ENCODE assay signal across 8 cellular contexts in the genomic region with DNA sequence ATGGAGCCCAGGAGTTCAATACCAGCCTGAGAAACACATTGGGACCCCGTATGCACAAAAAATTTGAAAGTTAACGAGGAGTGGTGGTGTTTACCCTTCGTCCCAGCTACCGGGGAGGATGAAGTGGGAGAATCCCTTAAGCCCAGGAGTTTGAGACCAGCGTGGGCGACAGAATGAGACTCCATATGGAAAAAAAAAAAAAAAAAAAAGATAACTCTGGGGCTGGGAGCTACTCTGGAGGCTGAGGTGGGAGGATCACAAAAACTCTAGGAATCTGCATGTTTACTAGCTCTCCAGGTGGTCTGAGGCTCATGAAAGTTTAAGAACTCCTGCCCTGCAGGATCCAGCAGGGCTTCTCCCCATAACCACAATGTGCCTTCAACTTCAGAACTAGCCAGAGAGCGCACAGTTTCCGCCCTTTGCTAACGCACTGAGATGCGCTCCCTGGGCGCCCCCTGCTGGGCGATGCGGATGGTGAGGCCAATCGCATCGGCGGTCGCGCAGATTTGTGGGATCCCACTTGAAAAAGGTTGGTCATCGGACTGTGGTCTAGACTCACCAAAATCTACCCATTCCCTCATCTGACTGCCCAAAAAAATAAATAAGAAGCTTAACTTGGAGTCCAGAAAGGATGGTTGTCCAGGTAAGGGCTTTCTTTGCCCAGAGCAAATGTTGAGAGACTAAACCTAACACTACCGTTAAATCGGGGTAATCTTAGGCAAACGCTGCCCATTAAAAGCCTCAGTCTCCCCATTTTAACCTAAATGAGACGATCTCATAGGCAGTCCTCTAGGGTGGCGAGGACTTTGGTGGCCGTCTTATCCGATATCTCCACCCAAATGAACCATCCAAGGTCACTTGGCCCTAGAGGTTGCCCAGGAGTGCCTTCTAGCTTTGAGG. TPM values are rescaled to one million over a fixed set of nuclear protein-coding genes. Genes with fewer than 3 reads are reported as not detected.
A peak's percentile ranks its signal among the peaks of the same experiment; 100 is the strongest.
DNase-seq lines count a peak whose midpoint lies in the region; ATAC-seq and TF ChIP-seq lines count a peak whose summit lies in the region.

No MANE protein-coding gene starts in this region.

- intact Hi-C loops in lower lobe of right lung (cut with DNase I) = no loop called here

- H3K9me3 ChIP-seq in lower lobe of right lung = no peaks in the 10 kb centered on the region

- H3K4me1 ChIP-seq in lower lobe of right lung = peaks cover 19% of the 10 kb centered on the region

- H3K27me3 ChIP-seq in lower lobe of right lung (ENCODE audit: low read depth) = peaks cover 55% of the 10 kb centered on the region

- ATAC-seq in GM21825 (IDR thresholded peaks at IDR 0.05; ENCODE audit: unreplicated experiment) (peak; percentile 66), lower lobe of right lung (peak; percentile 86 to 88), HG03432 (IDR thresholded peaks at IDR 0.05; ENCODE audit: unreplicated experiment) (no peak)

- TF ChIP-seq CTCF in AG09319 (IDR thresholded peaks at IDR 0.05; ENCODE audit: low read depth, low read length) = peak; percentile 97
- TF ChIP-seq CTCF in lower lobe of right lung (IDR thresholded peaks at IDR 0.05) = peak; percentile 95

- DNase-seq in AG09319 (ENCODE audit: extremely low read depth, low read depth) = no peak
- peak; percentile 12 for DNase-seq in NCI-H526 treated with DMSO at 0.1 percent for 48 hours (lab: John Stamatoyannopoulos, UW)
- DNase-seq in activated CD4-positive, alpha-beta T cell treated with anti-CD3 and anti-CD28 coated beads, Interleukin-2, amount 50 U/mL, for 4 hours = peak; percentile 80 to 83
- peak; percentile 52 to 70 for DNase-seq in dermis microvascular lymphatic vessel endothelial cell (ENCODE audit: low read depth in 2 of 2)
- DNase-seq in lower lobe of right lung = peak; percentile 91
- peak; percentile 78 for DNase-seq in stimulated activated CD8-positive, alpha-beta memory T cell treated with anti-CD3 and anti-CD28 coated beads, Interleukin-15, amount 100 ng/mL, for 24 hours (ENCODE audit: low read depth)

- H3K4me3 ChIP-seq in lower lobe of right lung = no peak overlapping the region

- H3K36me3 ChIP-seq in lower lobe of right lung = no peaks in the 10 kb centered on the region

- H3K27ac ChIP-seq in lower lobe of right lung = no peak overlapping the region

RNA-seq across cellular contexts. Expression of gene ZNF683, which starts 8.8 kb away (rescaled TPM):
- total RNA-seq in dermis microvascular lymphatic vessel endothelial cell (not detected in 2 replicates), lower lobe of right lung (1.2 TPM)

RNA-seq across cellular contexts. Expression of gene CRYBG2, which starts 9.9 kb away (rescaled TPM):
- 0.25 and 0.51 TPM in 2 replicates for total RNA-seq in dermis microvascular lymphatic vessel endothelial cell
- 2.1 TPM for total RNA-seq in lower lobe of right lung

RNA-seq across cellular contexts. Expression of gene CD52, which starts 46.0 kb away (rescaled TPM):
- total RNA-seq in dermis microvascular lymphatic vessel endothelial cell = not detected in 2 replicates
- total RNA-seq in lower lobe of right lung = 541 TPM

RNA-seq across cellular contexts. Expression of gene LIN28A, which starts 46.8 kb away (rescaled TPM):
- total RNA-seq in dermis microvascular lymphatic vessel endothelial cell = not detected in 2 replicates
- not detected for total RNA-seq in lower lobe of right lung

RNA-seq across cellular contexts. Expression of gene UBXN11, which starts 57.4 kb away (rescaled TPM):
- total RNA-seq in dermis microvascular lymphatic vessel endothelial cell (1.7 and 2.7 TPM in 2 replicates), lower lobe of right lung (65.1 TPM)

Comparison
In these comparisons a context has a peak if more than half of its experiments do, and no peak if none do; other contexts are left out.
1. RNA of gene CD52, which starts 46.0 kb away (total RNA-seq): 541 TPM in lower lobe of right lung (single experiment); not detected in dermis microvascular lymphatic vessel endothelial cell; every median in the first group is over 100 times any median in the second.